ENCODE assay signal across 14 cellular contexts in the genomic region with DNA sequence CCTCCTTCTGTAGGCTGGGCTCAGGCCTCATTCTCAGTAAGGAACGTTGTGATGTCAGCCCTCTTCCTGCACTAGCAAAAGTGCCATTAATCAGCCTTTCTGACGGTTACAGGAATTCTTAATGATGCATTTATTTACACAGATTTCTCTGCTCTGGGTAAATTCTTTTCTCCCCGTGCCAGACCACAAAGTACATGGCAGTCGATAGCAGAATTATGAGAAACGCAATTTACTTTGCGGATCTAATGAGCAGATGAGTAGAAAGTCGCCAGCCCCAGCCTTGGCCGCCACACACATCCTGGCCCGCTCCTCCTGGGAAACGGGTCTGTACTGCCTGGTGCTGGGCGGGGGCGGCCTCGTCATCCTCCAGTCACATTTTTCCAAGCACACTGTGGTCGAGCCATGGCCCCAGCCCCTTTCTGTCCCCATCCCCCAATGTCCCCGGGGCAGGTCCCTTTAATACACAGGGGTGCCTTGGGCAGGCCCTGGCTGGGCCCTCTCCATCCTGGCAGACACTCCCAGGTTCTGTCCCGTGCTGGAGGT. TPM values are rescaled to one million over a fixed set of nuclear protein-coding genes. Genes with fewer than 3 reads are reported as not detected.
A peak's percentile ranks its signal among the peaks of the same experiment; 100 is the strongest.
DNase-seq lines count a peak whose midpoint lies in the region; ATAC-seq and TF ChIP-seq lines count a peak whose summit lies in the region.
"Had no signal": no experiment of that assay in that cellular context is flagged by ENCODE, and none has a peak within 500 bp of the region (broad histone marks: within the 10 kb centered on the region; RNA-seq: fewer than 3 reads in every experiment).

No MANE protein-coding gene starts in this region.

- H3K4me3 Mint-ChIP-seq in osteocyte (ENCODE audit: unreplicated experiment), result no peak overlapping the region
- H3K4me3 Mint-ChIP-seq in T-helper 2 cell treated with Interferon-gamma antibody and Interleukin-4, amounts not matched to agents 5 μg/mL and 100 μg/mL, for 36 hours, result no peak overlapping the region
- H3K4me3 Mint-ChIP-seq: activated CD8-positive, alpha-beta memory T cell treated with anti-CD3 and anti-CD28 coated beads, Interleukin-2, amount 10 ng/mL, durations not matched to agents 7 days and 5 days had no signal

- H3K9me3 ChIP-seq in SK-N-MC (ENCODE audit: low read depth, low read length), result no peaks in the 10 kb centered on the region
- H3K9me3 ChIP-seq: adrenal gland, Caco-2, vagina had no signal

- DNase-seq in AG08396 (ENCODE audit: low spot score) (peak; percentile 82), GM04503 (ENCODE audit: low read depth) (peak; percentile 78), SK-N-MC (ENCODE audit: low read depth, low spot score) (peak; percentile 78), iris pigment epithelial cell (ENCODE audit: low read depth) (peak; percentile 75), osteocyte (ENCODE audit: extremely low spot score, unreplicated experiment) (no peak), GM10266 (ENCODE audit: extremely low spot score) (no peak)
- no peak for DNase-seq in T-helper 2 cell treated with Interferon-gamma antibody and Interleukin-4, amounts not matched to agents 5 μg/mL and 100 μg/mL, for 36 hours (ENCODE audit: low spot score)
- DNase-seq: activated CD8-positive, alpha-beta memory T cell treated with anti-CD3 and anti-CD28 coated beads, Interleukin-2, amount 10 ng/mL, durations not matched to agents 7 days and 5 days; adrenal gland; Caco-2; naive thymus-derived CD4-positive, alpha-beta T cell; stimulated activated CD4-positive, alpha-beta T cell treated with anti-CD3 and anti-CD28 coated beads, Interleukin-12 subunit alpha, Interleukin-12 subunit beta, amount 100 ng/mL, for 4 hours had no signal

- peaks cover 15% of the 10 kb centered on the region for H3K27me3 Mint-ChIP-seq in osteocyte (ENCODE audit: unreplicated experiment)
- no peaks in the 10 kb centered on the region for H3K27me3 Mint-ChIP-seq in T-helper 2 cell treated with Interferon-gamma antibody and Interleukin-4, amounts not matched to agents 5 μg/mL and 100 μg/mL, for 36 hours (ENCODE audit: low read depth)

- H3K9ac ChIP-seq in SK-N-MC (ENCODE audit: insufficient read length), result no peak overlapping the region

- H3K36me3 ChIP-seq in SK-N-MC (ENCODE audit: insufficient read depth, low read length), result no peaks in the 10 kb centered on the region
- H3K36me3 ChIP-seq: adrenal gland, vagina had no signal

- H3K27ac Mint-ChIP-seq in osteocyte (ENCODE audit: unreplicated experiment), result no peak overlapping the region
- H3K27ac Mint-ChIP-seq in T-helper 2 cell treated with Interferon-gamma antibody and Interleukin-4, amounts not matched to agents 5 μg/mL and 100 μg/mL, for 36 hours, result no peak overlapping the region
- H3K27ac Mint-ChIP-seq: activated CD8-positive, alpha-beta memory T cell treated with anti-CD3 and anti-CD28 coated beads, Interleukin-2, amount 10 ng/mL, durations not matched to agents 7 days and 5 days; naive thymus-derived CD4-positive, alpha-beta T cell had no signal

- H3K4me1 Mint-ChIP-seq in osteocyte (ENCODE audit: unreplicated experiment), result no peaks in the 10 kb centered on the region
- H3K4me1 Mint-ChIP-seq in T-helper 2 cell treated with Interferon-gamma antibody and Interleukin-4, amounts not matched to agents 5 μg/mL and 100 μg/mL, for 36 hours (ENCODE audit: low read depth), result peaks cover 16% of the 10 kb centered on the region

- no peaks in the 10 kb centered on the region for H3K9me3 Mint-ChIP-seq in osteocyte (ENCODE audit: unreplicated experiment)
- H3K9me3 Mint-ChIP-seq in T-helper 2 cell treated with Interferon-gamma antibody and Interleukin-4, amounts not matched to agents 5 μg/mL and 100 μg/mL, for 36 hours, result peaks cover 6% of the 10 kb centered on the region

- peak overlapping the region; percentile 61 for H3K4me3 ChIP-seq in SK-N-MC
- H3K4me3 ChIP-seq: adrenal gland, vagina had no signal

- ATAC-seq in HG02571 (IDR thresholded peaks at IDR 0.05; ENCODE audit: unreplicated experiment), result no peak
- ATAC-seq: activated CD8-positive, alpha-beta memory T cell treated with anti-CD3 and anti-CD28 coated beads, Interleukin-2, amount 10 ng/mL, durations not matched to agents 7 days and 5 days; naive thymus-derived CD4-positive, alpha-beta T cell had no signal

- TF ChIP-seq CTCF in osteocyte (IDR thresholded peaks at IDR 0.05) (no peak), GM10266 (IDR thresholded peaks at IDR 0.05; ENCODE audit: control insufficient read depth, insufficient read depth, low read depth, missing control alignments) (no peak)

- no peaks in the 10 kb centered on the region for H3K36me3 Mint-ChIP-seq in osteocyte (ENCODE audit: unreplicated experiment)
- H3K36me3 Mint-ChIP-seq in T-helper 2 cell treated with Interferon-gamma antibody and Interleukin-4, amounts not matched to agents 5 μg/mL and 100 μg/mL, for 36 hours (ENCODE audit: low read depth), result no peaks in the 10 kb centered on the region
- H3K36me3 Mint-ChIP-seq: activated CD8-positive, alpha-beta memory T cell treated with anti-CD3 and anti-CD28 coated beads, Interleukin-2, amount 10 ng/mL, durations not matched to agents 7 days and 5 days had no signal

- H3K27ac ChIP-seq in SK-N-MC, result peak overlapping the region; percentile 85
- H3K27ac ChIP-seq: adrenal gland, vagina had no signal

RNA-seq across cellular contexts. Expression of a gene that starts 25.9 kb away (rescaled TPM):
- 21.4 and 22.0 TPM in 2 replicates for total RNA-seq in osteocyte

RNA-seq across cellular contexts. Expression of a gene that starts 26.0 kb away (rescaled TPM):
- 17.7 and 19.3 TPM in 2 replicates for total RNA-seq in osteocyte

Comparison
In these comparisons a context has a peak if more than half of its experiments do, and no peak if none do; other contexts are left out.
1. DNase-seq: peak in AG08396 (single experiment), GM04503 (single experiment), SK-N-MC (single experiment) and iris pigment epithelial cell (single experiment); none in osteocyte (single experiment), T-helper 2 cell treated with Interferon-gamma antibody and Interleukin-4, amounts not matched to agents 5 μg/mL and 100 μg/mL, for 36 hours (single experiment) and GM10266 (single experiment).